In genomic region chr15:100849021-100849831, GRCh38 we compare ENCODE assay signal across 9 cellular contexts. TPM values are rescaled to one million over a fixed set of nuclear protein-coding genes. Genes with fewer than 3 reads are reported as not detected.
A peak's percentile ranks its signal among the peaks of the same experiment; 100 is the strongest.
DNase-seq lines count a peak whose midpoint lies in the region; ATAC-seq and TF ChIP-seq lines count a peak whose summit lies in the region.
"Had no signal": no experiment of that assay in that cellular context is flagged by ENCODE, and none has a peak within 500 bp of the region (broad histone marks: within the 10 kb centered on the region; RNA-seq: fewer than 3 reads in every experiment).

No MANE protein-coding gene starts in this region.

- peaks cover 0 to 3% of the 10 kb centered on the region in 2 donors for H3K4me1 ChIP-seq in neuronal stem cell (ENCODE audit: control insufficient read depth in 2 of 2, insufficient read depth in 1 of 2, low read depth in 1 of 2, low read length in 2 of 2)
- peaks cover 11% of the 10 kb centered on the region for H3K4me1 ChIP-seq in testis

- peak overlapping the region; percentile 46 for H3K23ac ChIP-seq in neuronal stem cell (ENCODE audit: low read depth, low read length, poor library complexity)

- DNase-seq in NCI-H1417 (lab: John Stamatoyannopoulos, UW) (peak; percentile 53 to 69 (median 69)), NCI-H1417 treated with DMSO at 0.1 percent for 48 hours (lab: John Stamatoyannopoulos, UW) (no peak), NCI-H1092 (lab: John Stamatoyannopoulos, UW) (peak; percentile 53), neuronal stem cell (ENCODE audit: low spot score) (no peak), testis (peak; percentile 86), RPMI8226 (no peak)
- peak; percentile 13 for DNase-seq in activated CD8-positive, alpha-beta memory T cell treated with anti-CD3 and anti-CD28 coated beads, Interleukin-2, amount 50 U/mL, for 1 hour (ENCODE audit: extremely low read depth)

- H3K9ac ChIP-seq in neuronal stem cell (ENCODE audit: low read depth, low read length, poor library complexity), result no peak overlapping the region

- intact Hi-C loops in testis (cut with DNase I; ENCODE audit: low total_unique reads), result no loop called here

- H3K18ac ChIP-seq in neuronal stem cell (ENCODE audit: low read length), result peak overlapping the region; percentile 30

- H2AFZ ChIP-seq in neuronal stem cell (ENCODE audit: low read length), result no peak overlapping the region

- H2BK12ac ChIP-seq in neuronal stem cell (ENCODE audit: low read length), result no peak overlapping the region

- TF ChIP-seq POLR2A in testis (IDR thresholded peaks at IDR 0.05), result no peak

- H3K9me3 ChIP-seq in neuronal stem cell (replicated peaks in 1 of 2; ENCODE audit: control insufficient read depth in 2 of 2, insufficient read depth in 1 of 2, low read depth in 1 of 2, low read length in 2 of 2) (peaks cover 0 to 1% of the 10 kb centered on the region in 2 donors), testis (no peaks in the 10 kb centered on the region)

- H3K36me3 ChIP-seq in neuronal stem cell (replicated peaks in 1 of 2; ENCODE audit: control insufficient read depth in 2 of 2, insufficient read depth in 2 of 2, low read length in 2 of 2) (no peaks in the 10 kb centered on the region), testis (ENCODE audit: low read depth, missing control alignments) (no peaks in the 10 kb centered on the region)

- peak; percentile 78 for ATAC-seq in esophagus mucosa

- H3K27ac ChIP-seq in neuronal stem cell (replicated peaks; ENCODE audit: low read length) (no peak overlapping the region), testis (no peak overlapping the region)
- H3K27ac ChIP-seq: C4-2B had no signal

- no peak overlapping the region for H3K4me2 ChIP-seq in neuronal stem cell (ENCODE audit: insufficient read depth, low read length, poor library complexity, severe bottlenecking)

- no peak overlapping the region for H4K91ac ChIP-seq in neuronal stem cell (ENCODE audit: low read depth, low read length, poor library complexity)

- no CpG with 5 or more reads among the region's 44 CpGs for WGBS in neuronal stem cell (ENCODE audit: extremely low coverage in 2 of 2, insufficient read length in 2 of 2, insufficient replicate concordance in 1 of 2), 2 donors
- 19 to 33% methylated on average over 20 to 44 of the region's 44 CpGs for WGBS in testis, 2 donors

- no peak overlapping the region for H4K8ac ChIP-seq in neuronal stem cell (ENCODE audit: low read depth, low read length)

- no peak overlapping the region for H2BK120ac ChIP-seq in neuronal stem cell (ENCODE audit: low read depth, low read length)

- no peak overlapping the region for H2BK5ac ChIP-seq in neuronal stem cell (ENCODE audit: low read length)

- no peak overlapping the region for H3K14ac ChIP-seq in neuronal stem cell (ENCODE audit: low read length)

- H3K4ac ChIP-seq in neuronal stem cell (ENCODE audit: low read length), result peak overlapping the region; percentile 38

- peak overlapping the region; percentile 58 for H2AK5ac ChIP-seq in neuronal stem cell (ENCODE audit: low read depth, low read length)

- H2BK15ac ChIP-seq in neuronal stem cell (ENCODE audit: low read length), result no peak overlapping the region

- TF ChIP-seq CTCF in testis (IDR thresholded peaks at IDR 0.05), result no peak

- H3K4me3 ChIP-seq in neuronal stem cell (ENCODE audit: low read length in 2 of 2), result no peak overlapping the region
- peak overlapping the region; percentile 60 to 73 for H3K4me3 ChIP-seq in testis

- no peaks in the 10 kb centered on the region for H3K27me3 ChIP-seq in neuronal stem cell (ENCODE audit: control insufficient read depth in 3 of 3, insufficient read depth in 3 of 3, low read depth in 1 of 3, low read length in 3 of 3)
- no peaks in the 10 kb centered on the region for H3K27me3 ChIP-seq in testis

- H3K79me1 ChIP-seq in neuronal stem cell (ENCODE audit: low read depth, low read length), result no peaks in the 10 kb centered on the region

RNA-seq across cellular contexts. Expression of gene ALDH1A3, which starts 30.4 kb away (rescaled TPM):
- total RNA-seq in esophagus mucosa (15.7 TPM), testis (10 to 100 TPM; 42.5 to 69.9 TPM)
- polyA plus RNA-seq in neuronal stem cell (2013, experiment 1 of 2), result 0.52 TPM
- polyA plus RNA-seq in neuronal stem cell (2013, experiment 2 of 2), result 0.64 TPM
- 29.5 TPM for polyA plus RNA-seq in testis (ENCODE audit: insufficient read depth, low read depth, low replicate concordance)

Comparison
In these comparisons a context has a peak if more than half of its experiments do, and no peak if none do; other contexts are left out.
1. DNase-seq: peak in NCI-H1417 (3 of 3), NCI-H1092 (single experiment), activated CD8-positive, alpha-beta memory T cell treated with anti-CD3 and anti-CD28 coated beads, Interleukin-2, amount 50 U/mL, for 1 hour (single experiment) and testis (single experiment); none in NCI-H1417 treated with DMSO at 0.1 percent for 48 hours (single experiment), neuronal stem cell (single experiment) and RPMI8226 (single experiment).
2. H3K4me3 ChIP-seq: peak in testis (2 of 2); none in neuronal stem cell (0 of 2).